Comparison of ENCODE assay signal across 11 cellular contexts in genomic region chr6:21163110-21163837, GRCh38.
A peak's percentile ranks its signal among the peaks of the same experiment; 100 is the strongest.
DNase-seq lines count a peak whose midpoint lies in the region; ATAC-seq and TF ChIP-seq lines count a peak whose summit lies in the region.
"Had no signal": no experiment of that assay in that cellular context is flagged by ENCODE, and none has a peak within 500 bp of the region (broad histone marks: within the 10 kb centered on the region; RNA-seq: fewer than 3 reads in every experiment).

No MANE protein-coding gene starts in this region.

- no peaks in the 10 kb centered on the region for H3K36me3 ChIP-seq in osteoblast (ENCODE audit: insufficient read depth, low read length)
- H3K36me3 ChIP-seq: cardiac muscle cell had no signal

- H3K4me1 Mint-ChIP-seq in stimulated activated naive CD8-positive, alpha-beta T cell treated with anti-CD3 and anti-CD28 coated beads, Interleukin-15, amount 100 ng/mL, for 72 hours, result peaks cover 25% of the 10 kb centered on the region

- no peak overlapping the region for H3K4me3 ChIP-seq in osteoblast (ENCODE audit: insufficient read depth, low read length)
- H3K4me3 ChIP-seq: cardiac muscle cell had no signal

- no peak for TF ChIP-seq CTCF in osteoblast (IDR thresholded peaks at IDR 0.05; ENCODE audit: extremely low read depth, low read depth, low read length)

- H4K20me1 ChIP-seq in osteoblast (ENCODE audit: insufficient read depth, low read length), result no peaks in the 10 kb centered on the region

- no peaks in the 10 kb centered on the region for H3K27me3 ChIP-seq in osteoblast (ENCODE audit: insufficient read depth, low read length)
- H3K27me3 ChIP-seq: cardiac muscle cell had no signal

- H3K27ac Mint-ChIP-seq in stimulated activated naive CD8-positive, alpha-beta T cell treated with anti-CD3 and anti-CD28 coated beads, Interleukin-15, amount 100 ng/mL, for 72 hours, result no peak overlapping the region
- H3K27ac Mint-ChIP-seq: CD4-positive, alpha-beta memory T cell had no signal

- no peaks in the 10 kb centered on the region for H3K9me3 ChIP-seq in osteoblast (ENCODE audit: low read depth, low read length)

- no peak overlapping the region for H3K4me2 ChIP-seq in osteoblast (ENCODE audit: insufficient read depth, low read length)

- H2AFZ ChIP-seq in osteoblast (ENCODE audit: low read length), result peak overlapping the region; percentile 78

- peaks cover 7% of the 10 kb centered on the region for H3K4me1 ChIP-seq in osteoblast (ENCODE audit: insufficient read depth, low read length)

- ATAC-seq in stimulated activated naive CD8-positive, alpha-beta T cell treated with anti-CD3 and anti-CD28 coated beads, Interleukin-15, amount 100 ng/mL, for 72 hours, result no peak

- H3K4me3 Mint-ChIP-seq in stimulated activated naive CD8-positive, alpha-beta T cell treated with anti-CD3 and anti-CD28 coated beads, Interleukin-15, amount 100 ng/mL, for 72 hours, result no peak overlapping the region
- H3K4me3 Mint-ChIP-seq: CD4-positive, alpha-beta memory T cell had no signal

- peak overlapping the region; percentile 74 for H3K27ac ChIP-seq in osteoblast (ENCODE audit: low read depth, low read length)
- H3K27ac ChIP-seq: cardiac muscle cell had no signal

- no peaks in the 10 kb centered on the region for H3K79me2 ChIP-seq in osteoblast (ENCODE audit: insufficient read depth, low read length)

- no peaks in the 10 kb centered on the region for H3K9me3 Mint-ChIP-seq in stimulated activated naive CD8-positive, alpha-beta T cell treated with anti-CD3 and anti-CD28 coated beads, Interleukin-15, amount 100 ng/mL, for 72 hours
- H3K9me3 Mint-ChIP-seq: CD4-positive, alpha-beta memory T cell had no signal

- DNase-seq in EL (peak; percentile 69), LoVo (ENCODE audit: low spot score) (peak; percentile 1), dedifferentiated amniotic fluid mesenchymal stem cell (ENCODE audit: extremely low spot score) (peak; percentile 56), osteoblast (ENCODE audit: insufficient read length, low spot score, missing footprints) (peak; percentile 41), UCSD-AML1 (lab: John Stamatoyannopoulos, UW; ENCODE audit: unreplicated experiment) (no peak), NCI-H82 (lab: John Stamatoyannopoulos, UW) (no peak)
- DNase-seq in stimulated activated naive CD8-positive, alpha-beta T cell treated with anti-CD3 and anti-CD28 coated beads, Interleukin-15, amount 100 ng/mL, for 72 hours, result no peak
- DNase-seq: CD4-positive, alpha-beta memory T cell; NCI-H2029 treated with DMSO at 0.1 percent for 48 hours; NK-92 treated with Interleukin-12 subunit alpha and Interleukin-12 subunit beta, amount 100 ng/mL, for 24 hours had no signal

- no peaks in the 10 kb centered on the region for H3K27me3 Mint-ChIP-seq in stimulated activated naive CD8-positive, alpha-beta T cell treated with anti-CD3 and anti-CD28 coated beads, Interleukin-15, amount 100 ng/mL, for 72 hours
- H3K27me3 Mint-ChIP-seq: CD4-positive, alpha-beta memory T cell had no signal

Comparison
In these comparisons a context has a peak if more than half of its experiments do, and no peak if none do; other contexts are left out.
1. DNase-seq: peak in EL (single experiment), LoVo (single experiment), dedifferentiated amniotic fluid mesenchymal stem cell (single experiment) and osteoblast (single experiment); none in UCSD-AML1 (single experiment), stimulated activated naive CD8-positive, alpha-beta T cell treated with anti-CD3 and anti-CD28 coated beads, Interleukin-15, amount 100 ng/mL, for 72 hours (0 of 2) and NCI-H82 (single experiment).